ENCODE assay signal across 11 cellular contexts in genomic region chr11:132943737-132944556, GRCh38.
DNase-seq lines count a peak whose midpoint lies in the region; ATAC-seq and TF ChIP-seq lines count a peak whose summit lies in the region.
"Had no signal": no experiment of that assay in that cellular context is flagged by ENCODE, and none has a peak within 500 bp of the region (broad histone marks: within the 10 kb centered on the region; RNA-seq: fewer than 3 reads in every experiment).

No MANE protein-coding gene starts in this region.

- CTCF ChIA-PET in AG04450 (lab: Charles Lee), result interaction anchor here (0.5 to 0.9 kb wide), 3 partner anchors 17 to 1180 kb away, joined by 3 read pairs; no protein-coding TSS in a partner anchor
- CTCF ChIA-PET in naive thymus-derived CD4-positive, alpha-beta T cell (lab: Charles Lee), result no interaction called here

- ATAC-seq in naive thymus-derived CD4-positive, alpha-beta T cell, result no peak
- ATAC-seq in HG03025 (IDR thresholded peaks at IDR 0.05; ENCODE audit: low FRiP score, unreplicated experiment), result no peak

- no peaks in the 10 kb centered on the region for H3K36me3 ChIP-seq in H7 (replicated peaks; ENCODE audit: control insufficient read depth, insufficient read depth, low read length)
- no peaks in the 10 kb centered on the region for H3K36me3 ChIP-seq in naive thymus-derived CD4-positive, alpha-beta T cell (ENCODE audit: control insufficient read depth in 2 of 3, insufficient read depth in 3 of 3, low read length in 3 of 3)

- H3K27ac Mint-ChIP-seq in naive thymus-derived CD4-positive, alpha-beta T cell, result no peak overlapping the region
- H3K27ac Mint-ChIP-seq: memory B cell had no signal

- H3K27me3 ChIP-seq in AG04450 (ENCODE audit: control insufficient read depth, insufficient read depth, low read length) (peaks cover 9% of the 10 kb centered on the region), H7 (ENCODE audit: control insufficient read depth, insufficient read depth, low read length) (peaks cover 24% of the 10 kb centered on the region)
- no peaks in the 10 kb centered on the region for H3K27me3 ChIP-seq in naive thymus-derived CD4-positive, alpha-beta T cell (ENCODE audit: control insufficient read depth in 2 of 2, insufficient read depth in 2 of 2, low read length in 2 of 2)

- TF ChIP-seq CTCF in AG04450 (IDR thresholded peaks at IDR 0.05; ENCODE audit: low read depth, low read length), result peak; percentile 16; the same call in 1 of the 2 replicates
- no peak for TF ChIP-seq CTCF in coronary artery (IDR thresholded peaks at IDR 0.05)

- H3K4me1 Mint-ChIP-seq in naive thymus-derived CD4-positive, alpha-beta T cell, result peaks cover 0 to 5% (median 0%) of the 10 kb centered on the region in 7 donors
- H3K4me1 Mint-ChIP-seq: memory B cell had no signal

- POLR2A ChIA-PET in AG04450 (lab: Yijun Ruan, JAX), result interaction anchor here (0.7 kb wide), 1 partner anchor 334 kb away, joined by 3 read pairs; no protein-coding TSS in a partner anchor
- POLR2A ChIA-PET in naive thymus-derived CD4-positive, alpha-beta T cell (lab: Charles Lee), result no interaction called here

- H3K9me3 ChIP-seq in AG04450 (ENCODE audit: control insufficient read depth, insufficient read depth, low read length), result no peaks in the 10 kb centered on the region
- no peaks in the 10 kb centered on the region for H3K9me3 ChIP-seq in naive thymus-derived CD4-positive, alpha-beta T cell (ENCODE audit: control insufficient read depth in 2 of 3, low read length in 3 of 3)

- peaks cover 0 to 4% (median 0%) of the 10 kb centered on the region in 11 donors for H3K9me3 Mint-ChIP-seq in naive thymus-derived CD4-positive, alpha-beta T cell
- H3K9me3 Mint-ChIP-seq: memory B cell had no signal

- DNase-seq in AG04450 (ENCODE audit: low read depth, low spot score), result no peak
- DNase-seq in H7, result peak; percentile 81
- DNase-seq in coronary artery (ENCODE audit: low spot score), result no peak
- DNase-seq in midbrain (lab: John Stamatoyannopoulos, UW), result peak; percentile 20
- no peak for DNase-seq in naive thymus-derived CD4-positive, alpha-beta T cell
- DNase-seq in HT-29 (ENCODE audit: low spot score), result no peak
- no peak for DNase-seq in stimulated activated CD4-positive, alpha-beta T cell treated with anti-CD3 and anti-CD28 coated beads, Interleukin-4, amount 100 ng/mL, for 24 hours
- DNase-seq: DMS79; effector memory CD4-positive, alpha-beta T cell had no signal

- peak overlapping the region; percentile 62 for H3K4me3 ChIP-seq in AG04450 (ENCODE audit: low read depth, low read length)
- peak overlapping the region; percentile 67 for H3K4me3 ChIP-seq in H7 (ENCODE audit: insufficient read depth, low read depth, low read length)
- peak overlapping the region; percentile 64 for H3K4me3 ChIP-seq in coronary artery
- H3K4me3 ChIP-seq in naive thymus-derived CD4-positive, alpha-beta T cell (ENCODE audit: low read length), result no peak overlapping the region

- H3K4me3 Mint-ChIP-seq in naive thymus-derived CD4-positive, alpha-beta T cell, result no peak overlapping the region
- H3K4me3 Mint-ChIP-seq: memory B cell had no signal

- intact Hi-C loops in naive thymus-derived CD4-positive, alpha-beta T cell (cut with micrococcal nuclease), result loop anchor here (5.0 to 10.0 kb wide), 2 partner anchors 1197 to 1199 kb away; no protein-coding TSS in a partner anchor

- H3K27ac ChIP-seq in AG04450 (ENCODE audit: low read depth, low read length), result no peak overlapping the region
- no peak overlapping the region for H3K27ac ChIP-seq in coronary artery
- H3K27ac ChIP-seq in naive thymus-derived CD4-positive, alpha-beta T cell (ENCODE audit: low read depth, low read length), result no peak overlapping the region

- H3K4me1 ChIP-seq in naive thymus-derived CD4-positive, alpha-beta T cell (ENCODE audit: control insufficient read depth in 2 of 2, insufficient read depth in 2 of 2, low read length in 2 of 2), result no peaks in the 10 kb centered on the region

- H3K36me3 Mint-ChIP-seq in naive thymus-derived CD4-positive, alpha-beta T cell, result no peaks in the 10 kb centered on the region
- H3K36me3 Mint-ChIP-seq: memory B cell had no signal

- H3K27me3 Mint-ChIP-seq in naive thymus-derived CD4-positive, alpha-beta T cell, result peaks cover 18 to 54% (median 32%) of the 10 kb centered on the region in 5 donors

Comparison
In these comparisons a context has a peak if more than half of its experiments do, and no peak if none do; other contexts are left out.
1. DNase-seq: peak in H7 (single experiment) and midbrain (single experiment); none in AG04450 (single experiment), coronary artery (single experiment), naive thymus-derived CD4-positive, alpha-beta T cell (0 of 9), HT-29 (single experiment) and stimulated activated CD4-positive, alpha-beta T cell treated with anti-CD3 and anti-CD28 coated beads, Interleukin-4, amount 100 ng/mL, for 24 hours (single experiment).